In the genomic region with DNA sequence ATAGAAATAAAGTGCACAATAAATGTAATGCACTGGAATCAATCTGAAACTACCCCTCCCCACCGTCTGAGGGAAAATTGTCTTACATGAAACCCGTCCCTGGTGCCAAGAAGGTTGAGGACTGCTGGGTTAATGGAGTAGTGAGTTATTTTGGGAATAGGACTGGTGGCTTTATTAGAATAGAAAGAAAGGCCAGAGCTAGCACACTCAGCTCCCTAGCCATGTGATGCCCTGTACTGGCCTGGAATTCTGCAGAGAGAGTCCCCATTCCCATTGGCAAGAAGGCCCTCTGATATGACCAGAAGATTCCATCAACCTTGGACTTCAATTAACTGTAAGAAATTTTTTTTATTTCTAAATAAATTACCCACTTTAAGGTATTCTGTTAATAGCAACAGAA, we compare ENCODE assay signal across 24 cellular contexts.
"Had no signal": no experiment of that assay in that cellular context is flagged by ENCODE, and none has a peak within 500 bp of the region (broad histone marks: within the 10 kb centered on the region; RNA-seq: fewer than 3 reads in every experiment).

No MANE protein-coding gene starts in this region.

- H3K9me3 Mint-ChIP-seq: stimulated activated naive B cell treated with anti-CD40 and anti-IgM and Interleukin-4, amounts not matched to agents 10 μg/mL and 1 μg/mL and 100 μg/mL, for 72 hours; type B pancreatic cell had no signal

- H3K4me1 Mint-ChIP-seq: stimulated activated effector memory CD8-positive, alpha-beta T cell treated with anti-CD3 and anti-CD28 coated beads, Interleukin-12 subunit alpha, Interleukin-12 subunit beta, amount 100 ng/mL, for 72 hours; stimulated activated memory B cell treated with anti-CD40 and anti-IgM and Interleukin-4, amounts not matched to agents 10 μg/mL and 1 μg/mL and 100 μg/mL, for 72 hours; stimulated activated naive B cell treated with anti-CD40 and anti-IgM and Interleukin-4, amounts not matched to agents 10 μg/mL and 1 μg/mL and 100 μg/mL, for 72 hours; stimulated activated naive CD8-positive, alpha-beta T cell treated with anti-CD3 and anti-CD28 coated beads, Interleukin-15, amount 100 ng/mL, for 72 hours had no signal

- ATAC-seq: stimulated activated effector memory CD8-positive, alpha-beta T cell treated with anti-CD3 and anti-CD28 coated beads, Interleukin-12 subunit alpha, Interleukin-12 subunit beta, amount 100 ng/mL, for 72 hours; stimulated activated memory B cell treated with anti-CD40 and anti-IgM and Interleukin-4, amounts not matched to agents 10 μg/mL and 1 μg/mL and 100 μg/mL, for 72 hours; stimulated activated naive B cell treated with anti-CD40 and anti-IgM and Interleukin-4, amounts not matched to agents 10 μg/mL and 1 μg/mL and 100 μg/mL, for 72 hours; stimulated activated naive CD8-positive, alpha-beta T cell treated with anti-CD3 and anti-CD28 coated beads, Interleukin-15, amount 100 ng/mL, for 72 hours; stimulated activated naive CD8-positive, alpha-beta T cell treated with anti-CD3 and anti-CD28 coated beads, Interleukin-15, Interleukin-2, amounts not matched to agents 100 U/mL and 50 U/mL, for 24 hours; upper lobe of right lung had no signal

- H3K27ac Mint-ChIP-seq: stimulated activated effector memory CD8-positive, alpha-beta T cell treated with anti-CD3 and anti-CD28 coated beads, Interleukin-12 subunit alpha, Interleukin-12 subunit beta, amount 100 ng/mL, for 72 hours; stimulated activated memory B cell treated with anti-CD40 and anti-IgM and Interleukin-4, amounts not matched to agents 10 μg/mL and 1 μg/mL and 100 μg/mL, for 72 hours; stimulated activated naive B cell treated with anti-CD40 and anti-IgM and Interleukin-4, amounts not matched to agents 10 μg/mL and 1 μg/mL and 100 μg/mL, for 72 hours; stimulated activated naive CD8-positive, alpha-beta T cell treated with anti-CD3 and anti-CD28 coated beads, Interleukin-15, amount 100 ng/mL, for 72 hours; stimulated activated naive CD8-positive, alpha-beta T cell treated with anti-CD3 and anti-CD28 coated beads, Interleukin-15, Interleukin-2, amounts not matched to agents 100 ng/mL and 50 ng/mL, for 24 hours; type B pancreatic cell had no signal

- H3K36me3 Mint-ChIP-seq: stimulated activated effector memory CD8-positive, alpha-beta T cell treated with anti-CD3 and anti-CD28 coated beads, Interleukin-12 subunit alpha, Interleukin-12 subunit beta, amount 100 ng/mL, for 72 hours; stimulated activated memory B cell treated with anti-CD40 and anti-IgM and Interleukin-4, amounts not matched to agents 10 μg/mL and 1 μg/mL and 100 μg/mL, for 72 hours; stimulated activated naive B cell treated with anti-CD40 and anti-IgM and Interleukin-4, amounts not matched to agents 10 μg/mL and 1 μg/mL and 100 μg/mL, for 72 hours; type B pancreatic cell had no signal

- H3K4me3 Mint-ChIP-seq: stimulated activated effector memory CD8-positive, alpha-beta T cell treated with anti-CD3 and anti-CD28 coated beads, Interleukin-12 subunit alpha, Interleukin-12 subunit beta, amount 100 ng/mL, for 72 hours; stimulated activated memory B cell treated with anti-CD40 and anti-IgM and Interleukin-4, amounts not matched to agents 10 μg/mL and 1 μg/mL and 100 μg/mL, for 72 hours; stimulated activated naive B cell treated with anti-CD40 and anti-IgM and Interleukin-4, amounts not matched to agents 10 μg/mL and 1 μg/mL and 100 μg/mL, for 72 hours; stimulated activated naive CD8-positive, alpha-beta T cell treated with anti-CD3 and anti-CD28 coated beads, Interleukin-15, amount 100 ng/mL, for 72 hours; stimulated activated naive CD8-positive, alpha-beta T cell treated with anti-CD3 and anti-CD28 coated beads, Interleukin-15, Interleukin-2, amounts not matched to agents 100 ng/mL and 50 ng/mL, for 24 hours; type B pancreatic cell had no signal

- DNase-seq: stimulated activated CD4-positive, alpha-beta T cell treated with anti-CD3 and anti-CD28 coated beads, Interleukin-2, amount 100 ng/mL, for 48 hours; stimulated activated CD4-positive, alpha-beta T cell treated with anti-CD3 and anti-CD28 coated beads, Interleukin-4, amount 100 ng/mL, for 1 hour; stimulated activated CD4-positive, alpha-beta T cell treated with anti-CD3 and anti-CD28 coated beads, Interleukin-4, amount 100 ng/mL, for 24 hours; stimulated activated CD4-positive, alpha-beta T cell treated with anti-CD3 and anti-CD28 coated beads, Interleukin-4, amount 100 ng/mL, for 4 hours; stimulated activated CD8-positive, alpha-beta memory T cell treated with anti-CD3 and anti-CD28 coated beads, Interleukin-4, amount 100 ng/mL, for 48 hours; stimulated activated naive B cell treated with anti-CD40 and anti-IgM and Interleukin-4, amounts not matched to agents 10 μg/mL and 1 μg/mL and 100 μg/mL, for 72 hours; stimulated activated naive CD4-positive, alpha-beta T cell; stimulated activated naive CD4-positive, alpha-beta T cell treated with Interleukin-2 at 50 U/mL for 16 hours; stimulated activated naive CD8-positive, alpha-beta T cell treated with anti-CD3 and anti-CD28 coated beads, Interleukin-15, amount 100 ng/mL, for 72 hours; stimulated activated naive CD8-positive, alpha-beta T cell treated with anti-CD3 and anti-CD28 coated beads, Interleukin-15, Interleukin-2, amounts not matched to agents 100 U/mL and 50 U/mL, for 24 hours; stomach; substantia nigra; testis; thyroid gland; tibial artery; transverse colon; trophoblast cell; upper lobe of left lung; upper lobe of right lung; uterus had no signal

- H3K27me3 Mint-ChIP-seq: stimulated activated memory B cell treated with anti-CD40 and anti-IgM and Interleukin-4, amounts not matched to agents 10 μg/mL and 1 μg/mL and 100 μg/mL, for 72 hours; stimulated activated naive B cell treated with anti-CD40 and anti-IgM and Interleukin-4, amounts not matched to agents 10 μg/mL and 1 μg/mL and 100 μg/mL, for 72 hours; stimulated activated naive CD8-positive, alpha-beta T cell treated with anti-CD3 and anti-CD28 coated beads, Interleukin-15, amount 100 ng/mL, for 72 hours; stimulated activated naive CD8-positive, alpha-beta T cell treated with anti-CD3 and anti-CD28 coated beads, Interleukin-15, Interleukin-2, amounts not matched to agents 100 ng/mL and 50 ng/mL, for 24 hours; type B pancreatic cell had no signal
